In the genomic region with DNA sequence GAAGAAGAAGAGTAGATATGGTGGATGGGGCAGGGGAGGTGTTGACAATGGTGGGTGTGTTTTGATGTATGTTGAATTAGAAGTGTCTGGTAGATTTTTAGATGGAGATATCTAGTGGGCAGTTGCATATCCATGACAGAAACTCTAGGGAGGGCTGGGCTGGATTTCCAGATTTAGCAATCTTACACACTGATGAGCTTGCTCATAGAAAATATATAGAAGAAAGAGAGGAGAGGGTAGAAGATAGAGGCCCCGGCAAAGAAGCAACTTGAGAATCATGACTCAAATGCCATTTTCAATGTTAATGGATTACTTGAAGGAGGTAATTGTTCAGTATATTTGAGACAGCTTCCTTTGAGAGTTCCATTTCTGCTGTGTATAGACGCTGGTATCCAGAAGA, we compare ENCODE assay signal across 2 cellular contexts.
TF ChIP-seq lines count a peak whose summit lies in the region.

No MANE protein-coding gene starts in this region.

TF ChIP-seq in IMR-90, 13 proteins besides CTCF, POLR2A, EP300 and RAD21:
- no peak for TF ChIP-seq NFE2L2 (IDR thresholded peaks at IDR 0.05; ENCODE audit: low read depth, low read length)
- TF ChIP-seq CEBPB (IDR thresholded peaks at IDR 0.05; ENCODE audit: low read depth, low read length), result peak; percentile 33; the same call in 1 of the 2 replicates

TF ChIP-seq in K562, 482 proteins besides CTCF, POLR2A, EP300 and RAD21:
- TF ChIP-seq, protein P1, sequence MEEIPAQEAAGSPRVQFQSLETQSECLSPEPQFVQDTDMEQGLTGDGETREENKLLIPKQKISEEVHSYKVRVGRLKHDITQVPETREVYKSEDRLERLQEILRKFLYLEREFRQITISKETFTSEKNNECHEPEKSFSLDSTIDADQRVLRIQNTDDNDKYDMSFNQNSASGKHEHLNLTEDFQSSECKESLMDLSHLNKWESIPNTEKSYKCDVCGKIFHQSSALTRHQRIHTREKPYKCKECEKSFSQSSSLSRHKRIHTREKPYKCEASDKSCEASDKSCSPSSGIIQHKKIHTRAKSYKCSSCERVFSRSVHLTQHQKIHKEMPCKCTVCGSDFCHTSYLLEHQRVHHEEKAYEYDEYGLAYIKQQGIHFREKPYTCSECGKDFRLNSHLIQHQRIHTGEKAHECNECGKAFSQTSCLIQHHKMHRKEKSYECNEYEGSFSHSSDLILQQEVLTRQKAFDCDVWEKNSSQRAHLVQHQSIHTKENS (CRISPR knock-in tag; IDR thresholded peaks at IDR 0.05), result no peak
- peak; percentile 34; the same call in 1 of the 2 replicates for TF ChIP-seq DMBX1 (CRISPR knock-in tag; IDR thresholded peaks at IDR 0.05; ENCODE audit: borderline replicate concordance)
- TF ChIP-seq, protein P2, sequence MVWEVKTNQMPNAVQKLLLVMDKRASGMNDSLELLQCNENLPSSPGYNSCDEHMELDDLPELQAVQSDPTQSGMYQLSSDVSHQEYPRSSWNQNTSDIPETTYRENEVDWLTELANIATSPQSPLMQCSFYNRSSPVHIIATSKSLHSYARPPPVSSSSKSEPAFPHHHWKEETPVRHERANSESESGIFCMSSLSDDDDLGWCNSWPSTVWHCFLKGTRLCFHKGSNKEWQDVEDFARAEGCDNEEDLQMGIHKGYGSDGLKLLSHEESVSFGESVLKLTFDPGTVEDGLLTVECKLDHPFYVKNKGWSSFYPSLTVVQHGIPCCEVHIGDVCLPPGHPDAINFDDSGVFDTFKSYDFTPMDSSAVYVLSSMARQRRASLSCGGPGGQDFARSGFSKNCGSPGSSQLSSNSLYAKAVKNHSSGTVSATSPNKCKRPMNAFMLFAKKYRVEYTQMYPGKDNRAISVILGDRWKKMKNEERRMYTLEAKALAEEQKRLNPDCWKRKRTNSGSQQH (CRISPR knock-in tag; IDR thresholded peaks at IDR 0.05), result peak; percentile 57; the same call in 1 of the 2 replicates
- peak; percentile 55; the same call in 1 of the 2 replicates for TF ChIP-seq GTF2E2 (tag; IDR thresholded peaks at IDR 0.05)
- peak; percentile 18; the same call in 1 of the 2 replicates for TF ChIP-seq ZNF175 (CRISPR knock-in tag; IDR thresholded peaks at IDR 0.05; ENCODE audit: low read depth)
- no peak for TF ChIP-seq ELF2 (CRISPR knock-in tag; IDR thresholded peaks at IDR 0.05)
- TF ChIP-seq, protein P3, sequence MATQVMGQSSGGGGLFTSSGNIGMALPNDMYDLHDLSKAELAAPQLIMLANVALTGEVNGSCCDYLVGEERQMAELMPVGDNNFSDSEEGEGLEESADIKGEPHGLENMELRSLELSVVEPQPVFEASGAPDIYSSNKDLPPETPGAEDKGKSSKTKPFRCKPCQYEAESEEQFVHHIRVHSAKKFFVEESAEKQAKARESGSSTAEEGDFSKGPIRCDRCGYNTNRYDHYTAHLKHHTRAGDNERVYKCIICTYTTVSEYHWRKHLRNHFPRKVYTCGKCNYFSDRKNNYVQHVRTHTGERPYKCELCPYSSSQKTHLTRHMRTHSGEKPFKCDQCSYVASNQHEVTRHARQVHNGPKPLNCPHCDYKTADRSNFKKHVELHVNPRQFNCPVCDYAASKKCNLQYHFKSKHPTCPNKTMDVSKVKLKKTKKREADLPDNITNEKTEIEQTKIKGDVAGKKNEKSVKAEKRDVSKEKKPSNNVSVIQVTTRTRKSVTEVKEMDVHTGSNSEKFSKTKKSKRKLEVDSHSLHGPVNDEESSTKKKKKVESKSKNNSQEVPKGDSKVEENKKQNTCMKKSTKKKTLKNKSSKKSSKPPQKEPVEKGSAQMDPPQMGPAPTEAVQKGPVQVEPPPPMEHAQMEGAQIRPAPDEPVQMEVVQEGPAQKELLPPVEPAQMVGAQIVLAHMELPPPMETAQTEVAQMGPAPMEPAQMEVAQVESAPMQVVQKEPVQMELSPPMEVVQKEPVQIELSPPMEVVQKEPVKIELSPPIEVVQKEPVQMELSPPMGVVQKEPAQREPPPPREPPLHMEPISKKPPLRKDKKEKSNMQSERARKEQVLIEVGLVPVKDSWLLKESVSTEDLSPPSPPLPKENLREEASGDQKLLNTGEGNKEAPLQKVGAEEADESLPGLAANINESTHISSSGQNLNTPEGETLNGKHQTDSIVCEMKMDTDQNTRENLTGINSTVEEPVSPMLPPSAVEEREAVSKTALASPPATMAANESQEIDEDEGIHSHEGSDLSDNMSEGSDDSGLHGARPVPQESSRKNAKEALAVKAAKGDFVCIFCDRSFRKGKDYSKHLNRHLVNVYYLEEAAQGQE (CRISPR knock-in tag; IDR thresholded peaks at IDR 0.05; ENCODE audit: low read depth), result no peak
- no peak for TF ChIP-seq SNIP1 (IDR thresholded peaks at IDR 0.05; ENCODE audit: low read depth)
- TF ChIP-seq RFX7 (CRISPR knock-in tag; IDR thresholded peaks at IDR 0.05), result no peak
- peak; percentile 14; the same call in 1 of the 2 replicates for TF ChIP-seq FOXJ2 (tag; IDR thresholded peaks at IDR 0.05)
- no peak for TF ChIP-seq NR1H2 (CRISPR knock-in tag; IDR thresholded peaks at IDR 0.05)
- no peak for TF ChIP-seq NONO (IDR thresholded peaks at IDR 0.05; ENCODE audit: low read depth in 2 of 2, low read length in 1 of 2)
- 0 out of 2 replicates have a peak, but pooled peaks have one; percentile 43 for TF ChIP-seq KLF6 (CRISPR knock-in tag; IDR thresholded peaks at IDR 0.05; ENCODE audit: borderline replicate concordance)
- TF ChIP-seq, protein P4, sequence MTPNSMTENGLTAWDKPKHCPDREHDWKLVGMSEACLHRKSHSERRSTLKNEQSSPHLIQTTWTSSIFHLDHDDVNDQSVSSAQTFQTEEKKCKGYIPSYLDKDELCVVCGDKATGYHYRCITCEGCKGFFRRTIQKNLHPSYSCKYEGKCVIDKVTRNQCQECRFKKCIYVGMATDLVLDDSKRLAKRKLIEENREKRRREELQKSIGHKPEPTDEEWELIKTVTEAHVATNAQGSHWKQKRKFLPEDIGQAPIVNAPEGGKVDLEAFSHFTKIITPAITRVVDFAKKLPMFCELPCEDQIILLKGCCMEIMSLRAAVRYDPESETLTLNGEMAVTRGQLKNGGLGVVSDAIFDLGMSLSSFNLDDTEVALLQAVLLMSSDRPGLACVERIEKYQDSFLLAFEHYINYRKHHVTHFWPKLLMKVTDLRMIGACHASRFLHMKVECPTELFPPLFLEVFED (CRISPR knock-in tag; conservative IDR thresholded peaks at IDR 0.05), result no peak
- TF ChIP-seq POLR2B (IDR thresholded peaks at IDR 0.05; ENCODE audit: low read depth, partially characterized antibody), result no peak
- TF ChIP-seq, protein P5, sequence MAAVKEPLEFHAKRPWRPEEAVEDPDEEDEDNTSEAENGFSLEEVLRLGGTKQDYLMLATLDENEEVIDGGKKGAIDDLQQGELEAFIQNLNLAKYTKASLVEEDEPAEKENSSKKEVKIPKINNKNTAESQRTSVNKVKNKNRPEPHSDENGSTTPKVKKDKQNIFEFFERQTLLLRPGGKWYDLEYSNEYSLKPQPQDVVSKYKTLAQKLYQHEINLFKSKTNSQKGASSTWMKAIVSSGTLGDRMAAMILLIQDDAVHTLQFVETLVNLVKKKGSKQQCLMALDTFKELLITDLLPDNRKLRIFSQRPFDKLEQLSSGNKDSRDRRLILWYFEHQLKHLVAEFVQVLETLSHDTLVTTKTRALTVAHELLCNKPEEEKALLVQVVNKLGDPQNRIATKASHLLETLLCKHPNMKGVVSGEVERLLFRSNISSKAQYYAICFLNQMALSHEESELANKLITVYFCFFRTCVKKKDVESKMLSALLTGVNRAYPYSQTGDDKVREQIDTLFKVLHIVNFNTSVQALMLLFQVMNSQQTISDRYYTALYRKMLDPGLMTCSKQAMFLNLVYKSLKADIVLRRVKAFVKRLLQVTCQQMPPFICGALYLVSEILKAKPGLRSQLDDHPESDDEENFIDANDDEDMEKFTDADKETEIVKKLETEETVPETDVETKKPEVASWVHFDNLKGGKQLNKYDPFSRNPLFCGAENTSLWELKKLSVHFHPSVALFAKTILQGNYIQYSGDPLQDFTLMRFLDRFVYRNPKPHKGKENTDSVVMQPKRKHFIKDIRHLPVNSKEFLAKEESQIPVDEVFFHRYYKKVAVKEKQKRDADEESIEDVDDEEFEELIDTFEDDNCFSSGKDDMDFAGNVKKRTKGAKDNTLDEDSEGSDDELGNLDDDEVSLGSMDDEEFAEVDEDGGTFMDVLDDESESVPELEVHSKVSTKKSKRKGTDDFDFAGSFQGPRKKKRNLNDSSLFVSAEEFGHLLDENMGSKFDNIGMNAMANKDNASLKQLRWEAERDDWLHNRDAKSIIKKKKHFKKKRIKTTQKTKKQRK (IDR thresholded peaks at IDR 0.05; ENCODE audit: borderline replicate concordance, low read depth, low read length), result no peak
- TF ChIP-seq POLR2G (IDR thresholded peaks at IDR 0.05; ENCODE audit: low read depth, low read length), result no peak
- no peak for TF ChIP-seq RCOR1 (IDR thresholded peaks at IDR 0.05; ENCODE audit: borderline replicate concordance in 1 of 2, low read depth in 2 of 2, low read length in 2 of 2)
- no peak for TF ChIP-seq STAT5A (IDR thresholded peaks at IDR 0.05; ENCODE audit: borderline replicate concordance, low read length)
- TF ChIP-seq, protein P6, sequence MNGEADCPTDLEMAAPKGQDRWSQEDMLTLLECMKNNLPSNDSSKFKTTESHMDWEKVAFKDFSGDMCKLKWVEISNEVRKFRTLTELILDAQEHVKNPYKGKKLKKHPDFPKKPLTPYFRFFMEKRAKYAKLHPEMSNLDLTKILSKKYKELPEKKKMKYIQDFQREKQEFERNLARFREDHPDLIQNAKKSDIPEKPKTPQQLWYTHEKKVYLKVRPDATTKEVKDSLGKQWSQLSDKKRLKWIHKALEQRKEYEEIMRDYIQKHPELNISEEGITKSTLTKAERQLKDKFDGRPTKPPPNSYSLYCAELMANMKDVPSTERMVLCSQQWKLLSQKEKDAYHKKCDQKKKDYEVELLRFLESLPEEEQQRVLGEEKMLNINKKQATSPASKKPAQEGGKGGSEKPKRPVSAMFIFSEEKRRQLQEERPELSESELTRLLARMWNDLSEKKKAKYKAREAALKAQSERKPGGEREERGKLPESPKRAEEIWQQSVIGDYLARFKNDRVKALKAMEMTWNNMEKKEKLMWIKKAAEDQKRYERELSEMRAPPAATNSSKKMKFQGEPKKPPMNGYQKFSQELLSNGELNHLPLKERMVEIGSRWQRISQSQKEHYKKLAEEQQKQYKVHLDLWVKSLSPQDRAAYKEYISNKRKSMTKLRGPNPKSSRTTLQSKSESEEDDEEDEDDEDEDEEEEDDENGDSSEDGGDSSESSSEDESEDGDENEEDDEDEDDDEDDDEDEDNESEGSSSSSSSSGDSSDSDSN (IDR thresholded peaks at IDR 0.05; ENCODE audit: borderline replicate concordance in 1 of 2, low read depth in 2 of 2, low read length in 2 of 2), result no peak
- TF ChIP-seq FIP1L1 (IDR thresholded peaks at IDR 0.05; ENCODE audit: low read depth, low read length, poor library complexity, severe bottlenecking), result no peak
TF ChIP-seq in K562: peak in this region for 6.
